Comparison of ENCODE assay signal across 10 cellular contexts in genomic region chr7:75054744-75055527, GRCh38. TPM values are rescaled to one million over a fixed set of nuclear protein-coding genes. Genes with fewer than 3 reads are reported as not detected.
DNase-seq lines count a peak whose midpoint lies in the region; ATAC-seq and TF ChIP-seq lines count a peak whose summit lies in the region.
"Had no signal": no experiment of that assay in that cellular context is flagged by ENCODE, and none has a peak within 500 bp of the region (broad histone marks: within the 10 kb centered on the region; RNA-seq: fewer than 3 reads in every experiment).

No MANE protein-coding gene starts in this region.

- peaks cover 36% of the 10 kb centered on the region for H3K36me3 Mint-ChIP-seq in activated CD4-positive, alpha-beta T cell treated with anti-CD3 and anti-CD28 coated beads, Interleukin-2, amount 10 ng/mL, durations not matched to agents 7 days and 5 days (ENCODE audit: low read depth)
- H3K36me3 Mint-ChIP-seq: activated naive CD8-positive, alpha-beta T cell had no signal

- no peaks in the 10 kb centered on the region for H3K27me3 Mint-ChIP-seq in activated CD4-positive, alpha-beta T cell treated with anti-CD3 and anti-CD28 coated beads, Interleukin-2, amount 10 ng/mL, durations not matched to agents 7 days and 5 days
- H3K27me3 Mint-ChIP-seq: activated naive CD8-positive, alpha-beta T cell had no signal

- no peak for TF ChIP-seq CTCF in mucosa of descending colon (IDR thresholded peaks at IDR 0.05)

- POLR2A ChIA-PET in activated CD4-positive, alpha-beta T cell treated with anti-CD3 and anti-CD28 coated beads, Interleukin-2, amount 10 ng/mL, durations not matched to agents 7 days and 5 days (lab: Charles Lee): no interaction called here

- H3K9me3 ChIP-seq in mucosa of descending colon (no peaks in the 10 kb centered on the region), aorta (ENCODE audit: control insufficient read depth, low read length) (no peaks in the 10 kb centered on the region)

- peak overlapping the region; percentile 2 for H3K27ac Mint-ChIP-seq in activated CD4-positive, alpha-beta T cell treated with anti-CD3 and anti-CD28 coated beads, Interleukin-2, amount 10 ng/mL, durations not matched to agents 7 days and 5 days
- H3K27ac Mint-ChIP-seq: activated naive CD8-positive, alpha-beta T cell had no signal

- ATAC-seq in mucosa of descending colon: peak; percentile 48
- peak; percentile 64 for ATAC-seq in aorta (ENCODE audit: low FRiP score)

- WGBS in aorta, 2 donors: 40 to 49% methylated on average over 12 of the region's 12 CpGs

- no peak for DNase-seq in activated CD4-positive, alpha-beta T cell treated with anti-CD3 and anti-CD28 coated beads, Interleukin-2, amount 10 ng/mL, durations not matched to agents 7 days and 5 days
- DNase-seq in activated CD4-positive, alpha-beta T cell treated with anti-CD3 and anti-CD28 coated beads for 1 hour: no peak
- DNase-seq in fibroblast of gingiva (ENCODE audit: low read depth) (peak; percentile 85), mucosa of descending colon (no peak), aorta (peak; percentile 91 to 94), KBM-7 (no peak), NCI-H345 treated with DMSO at 0.1 percent for 48 hours (lab: John Stamatoyannopoulos, UW; ENCODE audit: unreplicated experiment) (no peak), LoVo (ENCODE audit: low spot score) (no peak)
- DNase-seq: NCI-H2029 had no signal

- CTCF ChIA-PET in activated CD4-positive, alpha-beta T cell treated with anti-CD3 and anti-CD28 coated beads, Interleukin-2, amount 10 ng/mL, durations not matched to agents 7 days and 5 days (lab: Charles Lee): no interaction called here

- H3K36me3 ChIP-seq in mucosa of descending colon (ENCODE audit: low read depth) (peaks cover under 1% of the 10 kb centered on the region), aorta (ENCODE audit: control insufficient read depth in 1 of 2, insufficient read depth in 2 of 2, low read length in 1 of 2) (peaks cover 4 to 7% of the 10 kb centered on the region in 2 donors)

- H3K4me1 Mint-ChIP-seq in activated CD4-positive, alpha-beta T cell treated with anti-CD3 and anti-CD28 coated beads, Interleukin-2, amount 10 ng/mL, durations not matched to agents 7 days and 5 days: no peaks in the 10 kb centered on the region

- H3K27me3 ChIP-seq in aorta (ENCODE audit: control insufficient read depth in 1 of 2, insufficient read depth in 2 of 2, low read length in 1 of 2): no peaks in the 10 kb centered on the region

- no peaks in the 10 kb centered on the region for H3K4me1 ChIP-seq in mucosa of descending colon (ENCODE audit: low read depth)
- H3K4me1 ChIP-seq in aorta (ENCODE audit: control insufficient read depth in 1 of 2, insufficient read depth in 2 of 2, low read length in 2 of 2): peaks cover 0 to 2% of the 10 kb centered on the region in 2 donors

- no peak overlapping the region for H3K4me3 Mint-ChIP-seq in activated CD4-positive, alpha-beta T cell treated with anti-CD3 and anti-CD28 coated beads, Interleukin-2, amount 10 ng/mL, durations not matched to agents 7 days and 5 days
- H3K4me3 Mint-ChIP-seq: activated naive CD8-positive, alpha-beta T cell had no signal

- H3K4me3 ChIP-seq in mucosa of descending colon (no peak overlapping the region), aorta (ENCODE audit: low read length in 2 of 2) (no peak overlapping the region)

- intact Hi-C loops in mucosa of descending colon (cut with DNase I, micrococcal nuclease) (no loop called here), aorta (cut with DNase I) (no loop called here)

- no peaks in the 10 kb centered on the region for H3K9me3 Mint-ChIP-seq in activated CD4-positive, alpha-beta T cell treated with anti-CD3 and anti-CD28 coated beads, Interleukin-2, amount 10 ng/mL, durations not matched to agents 7 days and 5 days

- H3K27ac ChIP-seq in aorta (ENCODE audit: low read depth in 1 of 2, low read length in 2 of 2): peak overlapping the region; percentile 94 to 96

- in situ Hi-C loops in KBM-7 (cut with MboI; ENCODE audit: low pct_unique_long_range_greater_than_20kb, low sequenced_read_pairs): no loop called here

RNA-seq across cellular contexts. Expression of gene RCC1L, which starts 18.7 kb away (rescaled TPM):
- total RNA-seq in activated CD4-positive, alpha-beta T cell treated with anti-CD3 and anti-CD28 coated beads, Interleukin-2, amount 10 ng/mL, durations not matched to agents 7 days and 5 days: 10 to 100 TPM; 30.2 to 36.7 TPM
- 10 to 100 TPM; 33.3 to 42.9 (median 35.4) TPM for total RNA-seq in mucosa of descending colon
- total RNA-seq in aorta: 10 to 100 TPM; 25.6 to 31.8 TPM
- polyA plus RNA-seq in aorta: 10 to 100 TPM; 22.5 to 26.8 TPM

RNA-seq across cellular contexts. Expression of gene GTF2IRD2B, which starts 37.5 kb away (rescaled TPM):
- 10 to 100 TPM; 21.8 to 23.9 TPM for total RNA-seq in activated CD4-positive, alpha-beta T cell treated with anti-CD3 and anti-CD28 coated beads, Interleukin-2, amount 10 ng/mL, durations not matched to agents 7 days and 5 days
- total RNA-seq in mucosa of descending colon: 10 to 100 TPM; 33.2 to 66.0 (median 51.3) TPM
- total RNA-seq in aorta: 10 to 100 TPM; 37.9 to 45.9 TPM
- polyA plus RNA-seq in aorta: 10 to 100 TPM in 1 of 2 donors, 1 to 10 TPM in 1; 3.3 to 32.7 TPM

Comparison
In these comparisons a context has a peak if more than half of its experiments do, and no peak if none do; other contexts are left out.
1. DNase-seq: peak in fibroblast of gingiva (single experiment) and aorta (2 of 2); none in activated CD4-positive, alpha-beta T cell treated with anti-CD3 and anti-CD28 coated beads, Interleukin-2, amount 10 ng/mL, durations not matched to agents 7 days and 5 days (single experiment), activated CD4-positive, alpha-beta T cell treated with anti-CD3 and anti-CD28 coated beads for 1 hour (single experiment), mucosa of descending colon (0 of 3), KBM-7 (single experiment), NCI-H345 treated with DMSO at 0.1 percent for 48 hours (single experiment) and LoVo (single experiment).